28 cellular contexts compared by ENCODE assay signal in the genomic region with DNA sequence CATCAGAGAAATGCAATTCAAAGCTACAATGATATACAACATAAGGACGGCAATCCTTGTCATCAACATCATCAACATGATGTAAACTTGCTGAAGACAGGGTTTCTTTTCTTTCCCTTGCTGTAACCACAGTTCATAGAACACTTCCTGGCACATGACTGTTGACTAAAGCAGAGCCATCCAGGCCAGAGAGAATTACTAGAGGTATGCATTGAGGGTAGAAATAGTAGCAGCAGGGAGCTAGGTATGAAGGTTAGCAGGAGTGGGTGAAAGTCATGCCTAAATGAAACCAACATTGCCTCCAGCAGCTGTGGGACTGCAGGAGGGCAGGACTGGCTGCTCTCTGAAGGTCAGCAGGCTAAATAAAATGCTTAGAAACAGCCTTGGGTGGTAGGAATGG.
DNase-seq lines count a peak whose midpoint lies in the region; ATAC-seq, FAIRE-seq and TF ChIP-seq lines count a peak whose summit lies in the region.
"Had no signal": no experiment of that assay in that cellular context is flagged by ENCODE, and none has a peak within 500 bp of the region (broad histone marks: within the 10 kb centered on the region; RNA-seq: fewer than 3 reads in every experiment).

No MANE protein-coding gene starts in this region.

- peak in 2 of 3 donors; percentile 24 to 80 for DNase-seq in CD4-positive, CD25-positive, alpha-beta regulatory T cell
- peak; percentile 49 for DNase-seq in HT1080 (ENCODE audit: low read depth)
- peak; percentile 33 for DNase-seq in RPMI8226
- DNase-seq in foreskin melanocyte: peak; percentile 54
- DNase-seq in NCI-H1105 (lab: John Stamatoyannopoulos, UW): no peak
- DNase-seq in D721Med (ENCODE audit: insufficient read length, low spot score): no peak
- DNase-seq: activated T-cell treated with anti-CD3 and anti-CD28 coated beads for 4 hours; amniotic stem cell; brain microvascular endothelial cell; EL; left ventricle myocardium inferior; NCI-H146; NCI-H446 treated with DMSO at 0.1 percent for 48 hours; posterior cingulate gyrus; right lobe of liver; stimulated activated CD4-positive, alpha-beta T cell treated with anti-CD3 and anti-CD28 coated beads, Interleukin-4, amount 100 ng/mL, for 24 hours; stimulated activated naive CD4-positive, alpha-beta T cell treated with Interleukin-2 at 50 U/mL for 16 hours had no signal

- H3K4me3 Mint-ChIP-seq in CD4-positive, CD25-positive, alpha-beta regulatory T cell: no peak overlapping the region

- no peaks in the 10 kb centered on the region for H3K36me3 ChIP-seq in CD4-positive, CD25-positive, alpha-beta regulatory T cell (ENCODE audit: control insufficient read depth, insufficient read depth, low read length)
- H3K36me3 ChIP-seq: brain microvascular endothelial cell, left ventricle myocardium inferior, right lobe of liver, thoracic aorta, vagina had no signal

- peaks cover 0 to 2% (median 0%) of the 10 kb centered on the region in 7 donors for H3K9me3 Mint-ChIP-seq in CD4-positive, CD25-positive, alpha-beta regulatory T cell

- no peak overlapping the region for H3K27ac Mint-ChIP-seq in CD4-positive, CD25-positive, alpha-beta regulatory T cell
- H3K27ac Mint-ChIP-seq: CD14-positive monocyte had no signal

- peak overlapping the region; percentile 23 for H3K27ac ChIP-seq in CD4-positive, CD25-positive, alpha-beta regulatory T cell (ENCODE audit: insufficient read depth, low read length, poor library complexity, severe bottlenecking)
- H3K27ac ChIP-seq: brain microvascular endothelial cell, left ventricle myocardium inferior, right lobe of liver, thoracic aorta, vagina, VCaP had no signal

- H3K36me3 Mint-ChIP-seq in CD4-positive, CD25-positive, alpha-beta regulatory T cell: no peaks in the 10 kb centered on the region
- H3K36me3 Mint-ChIP-seq: CD14-positive monocyte had no signal

- H3K4me1 ChIP-seq in CD4-positive, CD25-positive, alpha-beta regulatory T cell (ENCODE audit: control insufficient read depth, insufficient read depth, low read length, poor library complexity, severe bottlenecking): peaks cover 5% of the 10 kb centered on the region
- H3K4me1 ChIP-seq: left ventricle myocardium inferior, right lobe of liver, vagina had no signal

- no peaks in the 10 kb centered on the region for H3K27me3 ChIP-seq in CD4-positive, CD25-positive, alpha-beta regulatory T cell (ENCODE audit: control insufficient read depth, insufficient read depth, low read length)
- H3K27me3 ChIP-seq: brain microvascular endothelial cell, right lobe of liver, vagina had no signal

- ATAC-seq in CD4-positive, CD25-positive, alpha-beta regulatory T cell (ENCODE audit: low read depth in 2 of 2): peak; percentile 74 to 87
- ATAC-seq in HG03095 (IDR thresholded peaks at IDR 0.05; ENCODE audit: unreplicated experiment) (no peak), GM18861 (IDR thresholded peaks at IDR 0.05; ENCODE audit: unreplicated experiment) (no peak)
- ATAC-seq: GM12878, HepG2, right lobe of liver, SK-N-SH treated with all-trans-retinoic acid at 6 μM for 48 hours had no signal

- FAIRE-seq in D721Med (lab: Jason Lieb, UNC): no peak
- FAIRE-seq: endothelial cell of umbilical vein, GM12878, HepG2, islet of Langerhans had no signal

- no peaks in the 10 kb centered on the region for H3K27me3 Mint-ChIP-seq in CD4-positive, CD25-positive, alpha-beta regulatory T cell

- no peak for TF ChIP-seq CTCF in D721Med (IDR thresholded peaks at IDR 0.05; ENCODE audit: insufficient read depth, missing control alignments)

- peaks cover 15 to 26% (median 15%) of the 10 kb centered on the region in 4 donors for H3K4me1 Mint-ChIP-seq in CD4-positive, CD25-positive, alpha-beta regulatory T cell
- H3K4me1 Mint-ChIP-seq: CD14-positive monocyte had no signal

- no peak overlapping the region for H3K4me3 ChIP-seq in CD4-positive, CD25-positive, alpha-beta regulatory T cell (ENCODE audit: low read depth, low read length)
- H3K4me3 ChIP-seq: GM12878, left ventricle myocardium inferior, right lobe of liver, thoracic aorta, vagina had no signal

- no peaks in the 10 kb centered on the region for H3K9me3 ChIP-seq in CD4-positive, CD25-positive, alpha-beta regulatory T cell (ENCODE audit: control insufficient read depth in 2 of 2, low read length in 2 of 2)
- H3K9me3 ChIP-seq: left ventricle myocardium inferior, right lobe of liver, thoracic aorta, vagina had no signal

Comparison
In these comparisons a context has a peak if more than half of its experiments do, and no peak if none do; other contexts are left out.
1. ATAC-seq: peak in CD4-positive, CD25-positive, alpha-beta regulatory T cell (2 of 2); none in HG03095 (single experiment) and GM18861 (single experiment).
2. DNase-seq: peak in CD4-positive, CD25-positive, alpha-beta regulatory T cell (2 of 3), HT1080 (single experiment), RPMI8226 (single experiment) and foreskin melanocyte (single experiment); none in NCI-H1105 (single experiment) and D721Med (single experiment).